In genomic region chr22:39532215-39533071, GRCh38 we compare ENCODE assay signal across 8 cellular contexts. TPM values are rescaled to one million over a fixed set of nuclear protein-coding genes. Genes with fewer than 3 reads are reported as not detected.
DNase-seq lines count a peak whose midpoint lies in the region; ATAC-seq and TF ChIP-seq lines count a peak whose summit lies in the region.

RPS19BP1 (minus strand) TSS chr22:39532748; CDS start chr22:39532738, 10 bp downstream.

- no peaks in the 10 kb centered on the region for H3K9me3 ChIP-seq in cardiac muscle cell (ENCODE audit: low read depth)
- H3K9me3 ChIP-seq in parathyroid adenoma (ENCODE audit: control insufficient read depth, low read length), result no peaks in the 10 kb centered on the region
- no peaks in the 10 kb centered on the region for H3K9me3 ChIP-seq in tibial nerve

- peak within 1 kb of the TSS; percentile 92 to 97 (median 95) for H3K4me3 Mint-ChIP-seq in T-cell

- H3K36me3 Mint-ChIP-seq in T-cell, result peaks cover 18% of the 10 kb centered on the region

- TF ChIP-seq EP300 in tibial nerve (IDR thresholded peaks at IDR 0.05), result peak; percentile 95 to 97

- no peaks in the 10 kb centered on the region for H3K27me3 ChIP-seq in cardiac muscle cell
- no peaks in the 10 kb centered on the region for H3K27me3 ChIP-seq in parathyroid adenoma (ENCODE audit: control insufficient read depth, insufficient read depth, low read length)
- no peaks in the 10 kb centered on the region for H3K27me3 ChIP-seq in tibial nerve

- TF ChIP-seq CTCF in GM12875 (IDR thresholded peaks at IDR 0.05; ENCODE audit: borderline replicate concordance, insufficient read depth, low read depth, low read length) (no peak), cardiac muscle cell (IDR thresholded peaks at IDR 0.05; ENCODE audit: low read depth, low read length) (no peak), parathyroid adenoma (IDR thresholded peaks at IDR 0.05) (no peak), tibial nerve (IDR thresholded peaks at IDR 0.05) (peak in 2 of 5 experiments; percentile 32 to 34)

- no peaks in the 10 kb centered on the region for H3K27me3 Mint-ChIP-seq in T-cell

- peak within 1 kb of the TSS; percentile 17 for H3K9ac ChIP-seq in parathyroid adenoma

- peak; percentile 62 to 86 for TF ChIP-seq POLR2A in tibial nerve (IDR thresholded peaks at IDR 0.05)

- H3K79me2 ChIP-seq in parathyroid adenoma, result no peaks in the 10 kb centered on the region

- no peaks in the 10 kb centered on the region for H3K9me3 Mint-ChIP-seq in T-cell

- H3K4me3 ChIP-seq in GM12875 (ENCODE audit: low read depth, low read length) (peak within 1 kb of the TSS; percentile 99), cardiac muscle cell (peak within 1 kb of the TSS; percentile 71), parathyroid adenoma (ENCODE audit: low read depth, low read length) (peak within 1 kb of the TSS; percentile 95), tibial nerve (peak within 1 kb of the TSS; percentile 73 to 91 (median 89))

- WGBS in adipose tissue, 3 donors, result 0% methylated on average over 65 to 67 of the region's 67 CpGs
- 1% methylated on average over 66 to 67 of the region's 67 CpGs for WGBS in tibial nerve, 2 donors

- POLR2A ChIA-PET in T-cell (lab: Charles Lee), result interaction anchor here (0.5 to 1.4 kb wide), 2 partner anchors 9 to 512 kb away, joined by 3 to 11 read pairs; no protein-coding TSS in a partner anchor

- H2AFZ ChIP-seq in parathyroid adenoma, result peak within 1 kb of the TSS; percentile 79

- H3K4me1 Mint-ChIP-seq in T-cell, result peaks cover 52 to 58% (median 53%) of the 10 kb centered on the region in 3 donors

- H3K36me3 ChIP-seq in cardiac muscle cell (no peaks in the 10 kb centered on the region), parathyroid adenoma (ENCODE audit: control insufficient read depth, insufficient read depth, low read length) (no peaks in the 10 kb centered on the region), tibial nerve (peaks cover 0 to 20% (median 0%) of the 10 kb centered on the region in 3 donors)

- H3K27ac ChIP-seq in adipose tissue (ENCODE audit: low read depth, low read length) (peak within 1 kb of the TSS; percentile 49), cardiac muscle cell (peak within 1 kb of the TSS; percentile 74), parathyroid adenoma (peak within 1 kb of the TSS; percentile 73), tibial nerve (peak within 1 kb of the TSS; percentile 84 to 96 (median 92))

- DNase-seq in NCI-H1436 treated with DMSO at 0.1 percent for 48 hours (lab: John Stamatoyannopoulos, UW) (peak; percentile 98), T-cell (peak; percentile 97 to 100 (median 99)), cardiac muscle cell (ENCODE audit: low read depth in 1 of 2, low spot score in 1 of 2) (peak; percentile 100), tibial nerve (ENCODE audit: low spot score in 2 of 2) (peak; percentile 99)

- peaks cover 7% of the 10 kb centered on the region for H3K4me1 ChIP-seq in cardiac muscle cell (ENCODE audit: low read depth)
- H3K4me1 ChIP-seq in parathyroid adenoma, result peaks cover 20% of the 10 kb centered on the region
- H3K4me1 ChIP-seq in tibial nerve, result peaks cover 0 to 69% (median 48%) of the 10 kb centered on the region in 4 donors

- CTCF ChIA-PET in T-cell (lab: Charles Lee), result interaction anchor here in 1 of 2 donors (1.0 to 1.5 kb wide), 2 partner anchors 38 to 512 kb away, joined by 4 to 6 read pairs; no protein-coding TSS in a partner anchor

- H3K27ac Mint-ChIP-seq in T-cell, result peak within 1 kb of the TSS; percentile 94 to 97

- peak within 1 kb of the TSS; percentile 90 for H3K4me2 ChIP-seq in parathyroid adenoma (ENCODE audit: low read length)

- ATAC-seq in HG02798 (IDR thresholded peaks at IDR 0.05; ENCODE audit: poor library complexity, unreplicated experiment) (peak; percentile 79), T-cell (replicated peaks in 1 of 4) (peak; percentile 84 to 87 (median 86))

RNA-seq across cellular contexts. Expression of gene RPS19BP1, which starts in this region (rescaled TPM):
- total RNA-seq in T-cell (10 to 100 TPM; 42.4 to 76.8 (median 73.5) TPM), cardiac muscle cell (144 and 169 TPM in 2 replicates), tibial nerve (100 to 1,000 TPM; 178 to 206 (median 197) TPM)
- polyA plus RNA-seq in adipose tissue (100 to 1,000 TPM; 123 to 166 (median 153) TPM), cardiac muscle cell (112 and 150 TPM in 2 replicates)

Comparison
In these comparisons a context has a peak if more than half of its experiments do, and no peak if none do; other contexts are left out.
1. Peak in every context shown above with its lines: DNase-seq, ATAC-seq, H3K4me3 ChIP-seq and H3K27ac ChIP-seq.